In the genomic region with DNA sequence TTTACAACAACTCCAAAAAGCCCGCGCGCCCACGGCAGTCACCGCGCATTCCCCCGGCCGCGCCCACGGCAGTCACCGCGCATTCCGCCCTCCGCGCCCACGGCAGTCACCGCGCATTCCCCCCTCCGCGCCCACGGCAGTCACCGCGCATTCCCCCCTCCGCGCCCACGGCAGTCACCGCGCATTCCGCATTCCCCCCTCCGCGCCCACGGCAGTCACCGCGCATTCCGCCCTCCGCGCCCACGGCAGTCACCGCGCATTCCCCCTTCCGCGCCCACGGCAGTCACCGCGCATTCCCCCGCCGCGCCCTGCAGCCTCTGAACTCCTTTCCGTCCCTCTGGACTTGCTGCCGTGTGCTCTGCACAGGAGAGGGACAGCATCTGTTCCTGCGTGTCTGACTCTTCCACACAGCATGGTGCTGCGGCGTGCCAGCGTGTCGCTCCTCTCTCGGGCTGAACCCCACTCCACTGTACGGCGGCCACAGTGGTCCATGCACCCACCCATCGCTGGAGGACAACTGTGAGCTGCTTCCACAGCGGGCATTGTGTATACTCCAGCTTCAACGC, we compare ENCODE assay signal across 8 cellular contexts. TPM values are rescaled to one million over a fixed set of nuclear protein-coding genes. Genes with fewer than 3 reads are reported as not detected.
DNase-seq lines count a peak whose midpoint lies in the region; ATAC-seq and TF ChIP-seq lines count a peak whose summit lies in the region.
"Not testable (repeated sequence)": the region's sequence is repeated elsewhere in the genome, so short reads cannot be mapped to it uniquely, and the experiment has no call there.

No MANE protein-coding gene starts in this region.

- not testable (repeated sequence) for H3K79me1 ChIP-seq in mesenchymal stem cell (replicated peaks; ENCODE audit: low read length, poor library complexity, severe bottlenecking)

- H3K4ac ChIP-seq in mesenchymal stem cell (ENCODE audit: low read depth in 1 of 2, low read length in 2 of 2) = not testable (repeated sequence)

- H2BK15ac ChIP-seq in mesenchymal stem cell (ENCODE audit: low read depth, poor library complexity, severe bottlenecking) = not testable (repeated sequence)

- peak overlapping the region; percentile 62 to 94 (median 71) for H3K27ac Mint-ChIP-seq in IgD-negative memory B cell

- H2AFZ ChIP-seq in mesenchymal stem cell (ENCODE audit: low read depth, low read length) = not testable (repeated sequence)

- H3K9ac ChIP-seq in BLaER1 = peak overlapping the region; percentile 72
- H3K9ac ChIP-seq in mesenchymal stem cell (ENCODE audit: low read length) = not testable (repeated sequence)

- not testable (repeated sequence) for H2BK120ac ChIP-seq in mesenchymal stem cell (ENCODE audit: low read depth, low read length)

- peak overlapping the region; percentile 35 for H4K91ac ChIP-seq in mesenchymal stem cell (ENCODE audit: low read length)

- peaks cover 53% of the 10 kb centered on the region for H4K20me1 ChIP-seq in BLaER1

- TF ChIP-seq EP300 in gastroesophageal sphincter (IDR thresholded peaks at IDR 0.05) = not testable (repeated sequence)

- H3K4me3 Mint-ChIP-seq in IgD-negative memory B cell = peak overlapping the region in 2 of 4 donors; percentile 65 to 79
- H3K4me3 Mint-ChIP-seq in activated T-cell treated with anti-CD3 and anti-CD28 coated beads, Interleukin-2, amount 50 U/mL, for 4 hours = peak overlapping the region; percentile 25

- peaks cover 18% of the 10 kb centered on the region for H3K36me3 ChIP-seq in BLaER1
- not testable (repeated sequence) for H3K36me3 ChIP-seq in breast epithelium
- H3K36me3 ChIP-seq in gastroesophageal sphincter = peaks cover 0 to 24% of the 10 kb centered on the region in 2 donors
- H3K36me3 ChIP-seq in mesenchymal stem cell (ENCODE audit: control insufficient read depth in 1 of 2, insufficient read depth in 2 of 2, low read depth in 1 of 2, low read length in 2 of 2) = peaks cover 12 to 64% of the 10 kb centered on the region in 2 experiments
- peaks cover 43% of the 10 kb centered on the region for H3K36me3 ChIP-seq in neutrophil

- H3K4me1 Mint-ChIP-seq in IgD-negative memory B cell = peaks cover 15 to 30% (median 16%) of the 10 kb centered on the region in 3 donors
- H3K4me1 Mint-ChIP-seq in activated T-cell treated with anti-CD3 and anti-CD28 coated beads, Interleukin-2, amount 50 U/mL, for 4 hours (ENCODE audit: low read depth) = peaks cover 31% of the 10 kb centered on the region

- not testable (repeated sequence) for H2BK12ac ChIP-seq in mesenchymal stem cell (ENCODE audit: low read length in 2 of 2)

- not testable (repeated sequence) for H3K27me3 ChIP-seq in BLaER1; breast epithelium; gastroesophageal sphincter; mesenchymal stem cell (ENCODE audit: control insufficient read depth in 1 of 2, insufficient read depth in 1 of 2, low read length in 2 of 2); neutrophil

- not testable (repeated sequence) for ATAC-seq in activated T-cell treated with anti-CD3 and anti-CD28 coated beads, Interleukin-2, amount 50 U/mL, for 4 hours; gastroesophageal sphincter

- H3K4me3 ChIP-seq in BLaER1 (peak overlapping the region; percentile 50), breast epithelium (peak overlapping the region in 2 of 3 donors; percentile 21 to 53), gastroesophageal sphincter (peak overlapping the region in 1 of 2 donors; percentile 25)
- not testable (repeated sequence) for H3K4me3 ChIP-seq in mesenchymal stem cell (ENCODE audit: insufficient read depth in 1 of 2, low read depth in 1 of 2, low read length in 2 of 2); neutrophil (ENCODE audit: low read depth in 1 of 2, low read length in 1 of 2)

- H3K9me3 ChIP-seq in BLaER1; breast epithelium; gastroesophageal sphincter; mesenchymal stem cell (ENCODE audit: control insufficient read depth, low read length); neutrophil: not testable (repeated sequence)

- WGBS in gastroesophageal sphincter (ENCODE audit: low coverage in 1 of 2), 2 donors = 86 to 92% methylated on average over 30 to 35 of the region's 61 CpGs
- 97% methylated on average over 61 of the region's 61 CpGs for WGBS in mesenchymal stem cell

- H3K27ac ChIP-seq in BLaER1 = peak overlapping the region; percentile 90
- peak overlapping the region; percentile 82 to 86 for H3K27ac ChIP-seq in breast epithelium
- H3K27ac ChIP-seq in gastroesophageal sphincter = peak overlapping the region; percentile 50 to 87 (median 84)
- H3K27ac ChIP-seq in mesenchymal stem cell (ENCODE audit: low read length, poor library complexity, severe bottlenecking) = not testable (repeated sequence)
- peak overlapping the region; percentile 77 for H3K27ac ChIP-seq in neutrophil
- peak overlapping the region; percentile 61 for H3K27ac ChIP-seq in temporal lobe (ENCODE audit: low read depth, low read length)

- H3K4me1 ChIP-seq in BLaER1 = peaks cover 88% of the 10 kb centered on the region
- H3K4me1 ChIP-seq in breast epithelium = peaks cover 3 to 23% of the 10 kb centered on the region in 2 donors
- H3K4me1 ChIP-seq in gastroesophageal sphincter = peaks cover 3 to 78% (median 56%) of the 10 kb centered on the region in 3 donors
- peaks cover 61% of the 10 kb centered on the region for H3K4me1 ChIP-seq in mesenchymal stem cell (ENCODE audit: control insufficient read depth, insufficient read depth, low read depth, low read length)
- peaks cover 53 to 65% of the 10 kb centered on the region in 2 experiments for H3K4me1 ChIP-seq in neutrophil (ENCODE audit: control insufficient read depth in 1 of 2, insufficient read depth in 1 of 2, low read depth in 1 of 2, low read length in 1 of 2)

- H2BK5ac ChIP-seq in mesenchymal stem cell (ENCODE audit: low read depth, low read length, poor library complexity, severe bottlenecking) = not testable (repeated sequence)

- H3K14ac ChIP-seq in mesenchymal stem cell (ENCODE audit: low read length in 2 of 2) = not testable (repeated sequence)

- not testable (repeated sequence) for H3K23ac ChIP-seq in mesenchymal stem cell (ENCODE audit: low read length in 2 of 2)

- DNase-seq in activated T-cell treated with anti-CD3 and anti-CD28 coated beads, Interleukin-2, amount 50 U/mL, for 4 hours; breast epithelium (ENCODE audit: low spot score in 2 of 2); mesenchymal stem cell: not testable (repeated sequence)

- TF ChIP-seq CTCF in breast epithelium (IDR thresholded peaks at IDR 0.05); gastroesophageal sphincter (IDR thresholded peaks at IDR 0.05); neutrophil (IDR thresholded peaks at IDR 0.05): not testable (repeated sequence)

- not testable (repeated sequence) for H3K27me3 Mint-ChIP-seq in IgD-negative memory B cell; activated T-cell treated with anti-CD3 and anti-CD28 coated beads, Interleukin-2, amount 50 U/mL, for 4 hours (ENCODE audit: low read depth)

- peak overlapping the region; percentile 73 for H2AK5ac ChIP-seq in mesenchymal stem cell (ENCODE audit: low read length, severe bottlenecking)

- H3K9me3 Mint-ChIP-seq in IgD-negative memory B cell; activated T-cell treated with anti-CD3 and anti-CD28 coated beads, Interleukin-2, amount 50 U/mL, for 4 hours: not testable (repeated sequence)

- intact Hi-C loops in breast epithelium (cut with DNase I; ENCODE audit: low total_unique reads) = not testable (repeated sequence)

- not testable (repeated sequence) for H3K36me3 Mint-ChIP-seq in IgD-negative memory B cell
- H3K36me3 Mint-ChIP-seq in activated T-cell treated with anti-CD3 and anti-CD28 coated beads, Interleukin-2, amount 50 U/mL, for 4 hours (ENCODE audit: insufficient read depth) = peaks cover 14% of the 10 kb centered on the region

- not testable (repeated sequence) for H3K18ac ChIP-seq in mesenchymal stem cell (ENCODE audit: low read depth in 1 of 2, low read length in 2 of 2)

- not testable (repeated sequence) for TF ChIP-seq POLR2A in breast epithelium (IDR thresholded peaks at IDR 0.05); gastroesophageal sphincter (IDR thresholded peaks at IDR 0.05)

- H3K4me2 ChIP-seq in BLaER1 = peak overlapping the region; percentile 98
- not testable (repeated sequence) for H3K4me2 ChIP-seq in mesenchymal stem cell (ENCODE audit: low read length, poor library complexity, severe bottlenecking)

- H4K8ac ChIP-seq in mesenchymal stem cell (ENCODE audit: low read length) = not testable (repeated sequence)

RNA-seq across cellular contexts. Expression of a gene that starts 15.2 kb away (rescaled TPM):
- polyA plus RNA-seq in IgD-negative memory B cell = 2.8 TPM
- total RNA-seq in activated T-cell treated with anti-CD3 and anti-CD28 coated beads, Interleukin-2, amount 50 U/mL, for 4 hours = 10 to 100 TPM; 41.5 to 45.8 (median 42.2) TPM
- 10 to 100 TPM; 10.2 to 11.1 (median 10.4) TPM for total RNA-seq in breast epithelium
- total RNA-seq in gastroesophageal sphincter = 10 to 100 TPM; 18.6 to 31.8 (median 19.7) TPM
- polyA plus RNA-seq in mesenchymal stem cell (2013, experiment 1 of 2) = 20.5 TPM
- polyA plus RNA-seq in mesenchymal stem cell (2013, experiment 2 of 2) = 20.3 TPM
- total RNA-seq in temporal lobe = 10.1 TPM

RNA-seq across cellular contexts. Expression of a gene that starts 35.2 kb away (rescaled TPM):
- 19.5 TPM for polyA plus RNA-seq in IgD-negative memory B cell
- 10 to 100 TPM; 42.0 to 45.5 (median 44.9) TPM for total RNA-seq in activated T-cell treated with anti-CD3 and anti-CD28 coated beads, Interleukin-2, amount 50 U/mL, for 4 hours
- 10 to 100 TPM; 13.9 to 38.5 (median 33.1) TPM for total RNA-seq in breast epithelium
- total RNA-seq in gastroesophageal sphincter = 10 to 100 TPM; 36.2 to 57.9 (median 41.3) TPM
- 18.1 TPM for polyA plus RNA-seq in mesenchymal stem cell (2013, experiment 1 of 2)
- polyA plus RNA-seq in mesenchymal stem cell (2013, experiment 2 of 2) = 17.4 TPM
- total RNA-seq in temporal lobe = 14.3 TPM
